In the genomic region with DNA sequence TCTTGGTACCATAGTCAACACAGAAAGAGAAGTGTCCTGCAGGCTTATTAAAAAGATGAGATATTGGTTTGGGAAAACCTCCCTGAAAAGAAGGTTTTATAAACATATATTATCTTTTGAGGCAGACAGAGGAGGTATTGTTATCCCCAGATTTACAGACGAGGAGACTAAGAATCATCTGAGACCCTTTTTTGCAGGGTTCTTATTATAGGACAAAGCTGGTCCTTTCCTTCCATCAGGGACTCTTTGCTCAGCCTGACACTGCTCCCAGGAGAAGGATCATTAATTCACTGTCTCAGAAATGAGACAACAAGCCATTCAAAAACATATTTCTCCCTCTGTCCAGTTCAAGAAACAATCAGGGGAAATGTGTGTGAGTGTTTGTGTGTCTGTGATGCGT, we compare ENCODE assay signal across 19 cellular contexts.
"Had no signal": no experiment of that assay in that cellular context is flagged by ENCODE, and none has a peak within 500 bp of the region (broad histone marks: within the 10 kb centered on the region; RNA-seq: fewer than 3 reads in every experiment).

No MANE protein-coding gene starts in this region.

- H3K4me1 ChIP-seq: ascending aorta, gastroesophageal sphincter, left ventricle myocardium inferior had no signal

- H3K4me3 ChIP-seq: ascending aorta, gastroesophageal sphincter, heart left ventricle, left ventricle myocardium inferior, ovary, psoas muscle, tibial nerve had no signal

- H3K27me3 Mint-ChIP-seq: activated CD4-positive, alpha-beta memory T cell treated with anti-CD3 and anti-CD28 coated beads, Interleukin-2, amount 10 ng/mL, durations not matched to agents 7 days and 5 days had no signal

- H3K9me3 Mint-ChIP-seq: activated CD4-positive, alpha-beta memory T cell treated with anti-CD3 and anti-CD28 coated beads, Interleukin-2, amount 10 ng/mL, durations not matched to agents 7 days and 5 days; activated T-cell treated with anti-CD3 and anti-CD28 coated beads, Interleukin-2, amount 50 U/mL, for 72 hours; T-helper 1 cell treated with Interleukin-12 subunit alpha and Interleukin-12 subunit beta and Interleukin-4 antibody, amounts not matched to agents 30 μg/mL and 1 μg/mL, for 36 hours had no signal

- H3K27ac ChIP-seq: ascending aorta, gastroesophageal sphincter, heart left ventricle, left ventricle myocardium inferior, ovary, psoas muscle, tibial nerve had no signal

- H3K27ac Mint-ChIP-seq: activated CD4-positive, alpha-beta memory T cell treated with anti-CD3 and anti-CD28 coated beads, Interleukin-2, amount 10 ng/mL, durations not matched to agents 7 days and 5 days; activated T-cell treated with anti-CD3 and anti-CD28 coated beads, Interleukin-2, amount 50 U/mL, for 72 hours had no signal

- H3K27me3 ChIP-seq: ascending aorta, gastroesophageal sphincter, heart left ventricle, ovary, tibial nerve had no signal

- DNase-seq: activated CD4-positive, alpha-beta memory T cell treated with anti-CD3 and anti-CD28 coated beads, Interleukin-2, amount 10 ng/mL, durations not matched to agents 7 days and 5 days; activated CD4-positive, alpha-beta T cell treated with anti-CD3 and anti-CD28 coated beads for 1 hour; activated gamma-delta T cell; activated T-cell treated with anti-CD3 and anti-CD28 coated beads, Interleukin-2, amount 50 U/mL, for 72 hours; cerebellar nuclear complex; cortex of kidney; heart left ventricle; left ventricle myocardium inferior; mammary epithelial cell; ovary; psoas muscle; right cardiac atrium; stimulated activated CD4-positive, alpha-beta T cell treated with anti-CD3 and anti-CD28 coated beads, Interleukin-2, amount 100 ng/mL, for 24 hours; stimulated activated naive CD4-positive, alpha-beta T cell treated with Interleukin-2 at 50 U/mL for 16 hours had no signal

- H3K4me3 Mint-ChIP-seq: activated CD4-positive, alpha-beta memory T cell treated with anti-CD3 and anti-CD28 coated beads, Interleukin-2, amount 10 ng/mL, durations not matched to agents 7 days and 5 days; T-helper 1 cell treated with Interleukin-12 subunit alpha and Interleukin-12 subunit beta and Interleukin-4 antibody, amounts not matched to agents 30 μg/mL and 1 μg/mL, for 36 hours had no signal

- ATAC-seq: activated T-cell treated with anti-CD3 and anti-CD28 coated beads, Interleukin-2, amount 50 U/mL, for 72 hours; esophagus mucosa; gastroesophageal sphincter; heart left ventricle; psoas muscle; right cardiac atrium had no signal

- H3K9me3 ChIP-seq: ascending aorta, gastroesophageal sphincter, heart left ventricle, left ventricle myocardium inferior, ovary, psoas muscle, tibial nerve had no signal

- H3K36me3 ChIP-seq: ascending aorta, gastroesophageal sphincter, left ventricle myocardium inferior, ovary, tibial nerve had no signal
